In the genomic region with DNA sequence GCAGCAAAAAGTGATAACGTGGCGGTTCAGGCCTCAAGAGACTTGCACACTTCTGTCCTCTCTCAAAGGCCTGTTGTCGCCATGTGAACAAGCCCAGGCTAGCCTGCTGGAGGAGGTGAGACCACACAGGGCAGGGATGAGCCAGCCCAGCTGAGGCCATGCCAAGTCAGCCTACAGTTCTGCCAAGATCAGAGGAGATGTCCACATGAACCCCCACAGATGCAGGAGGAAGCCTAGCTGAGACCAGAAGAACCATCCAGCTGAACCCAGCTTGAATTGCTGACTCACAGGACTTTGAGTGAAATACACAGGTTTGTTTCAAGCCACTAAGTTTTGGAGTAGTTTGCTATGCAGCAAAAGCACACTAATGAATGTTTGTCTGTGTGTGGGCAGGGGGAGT, we compare ENCODE assay signal across 2 cellular contexts.
TF ChIP-seq lines count a peak whose summit lies in the region.

No MANE protein-coding gene starts in this region.

TF ChIP-seq in IMR-90, 13 proteins besides CTCF, POLR2A, EP300 and RAD21:
- no peak for TF ChIP-seq RFX5 (IDR thresholded peaks at IDR 0.05; ENCODE audit: low read depth, low read length)
- TF ChIP-seq CEBPB (IDR thresholded peaks at IDR 0.05; ENCODE audit: low read depth, low read length) = no peak
- no peak for TF ChIP-seq MAZ (IDR thresholded peaks at IDR 0.05; ENCODE audit: borderline replicate concordance, low read depth, low read length)
- no peak for TF ChIP-seq RCOR1 (IDR thresholded peaks at IDR 0.05; ENCODE audit: insufficient replicate concordance, low read length)
- TF ChIP-seq BHLHE40 (IDR thresholded peaks at IDR 0.05; ENCODE audit: low read depth, low read length) = no peak
- TF ChIP-seq, protein P1, sequence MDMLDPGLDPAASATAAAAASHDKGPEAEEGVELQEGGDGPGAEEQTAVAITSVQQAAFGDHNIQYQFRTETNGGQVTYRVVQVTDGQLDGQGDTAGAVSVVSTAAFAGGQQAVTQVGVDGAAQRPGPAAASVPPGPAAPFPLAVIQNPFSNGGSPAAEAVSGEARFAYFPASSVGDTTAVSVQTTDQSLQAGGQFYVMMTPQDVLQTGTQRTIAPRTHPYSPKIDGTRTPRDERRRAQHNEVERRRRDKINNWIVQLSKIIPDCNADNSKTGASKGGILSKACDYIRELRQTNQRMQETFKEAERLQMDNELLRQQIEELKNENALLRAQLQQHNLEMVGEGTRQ (IDR thresholded peaks at IDR 0.05; ENCODE audit: low read depth, low read length) = no peak
- TF ChIP-seq CHD1 (IDR thresholded peaks at IDR 0.05; ENCODE audit: low read depth, low read length) = no peak
- TF ChIP-seq, protein P2, sequence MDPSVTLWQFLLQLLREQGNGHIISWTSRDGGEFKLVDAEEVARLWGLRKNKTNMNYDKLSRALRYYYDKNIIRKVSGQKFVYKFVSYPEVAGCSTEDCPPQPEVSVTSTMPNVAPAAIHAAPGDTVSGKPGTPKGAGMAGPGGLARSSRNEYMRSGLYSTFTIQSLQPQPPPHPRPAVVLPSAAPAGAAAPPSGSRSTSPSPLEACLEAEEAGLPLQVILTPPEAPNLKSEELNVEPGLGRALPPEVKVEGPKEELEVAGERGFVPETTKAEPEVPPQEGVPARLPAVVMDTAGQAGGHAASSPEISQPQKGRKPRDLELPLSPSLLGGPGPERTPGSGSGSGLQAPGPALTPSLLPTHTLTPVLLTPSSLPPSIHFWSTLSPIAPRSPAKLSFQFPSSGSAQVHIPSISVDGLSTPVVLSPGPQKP (IDR thresholded peaks at IDR 0.05; ENCODE audit: borderline replicate concordance, low read depth, low read length) = no peak
- TF ChIP-seq MAFK (IDR thresholded peaks at IDR 0.05; ENCODE audit: low read depth, low read length) = no peak
- no peak for TF ChIP-seq SMC3 (IDR thresholded peaks at IDR 0.05; ENCODE audit: low read depth, low read length)
- no peak for TF ChIP-seq MXI1 (IDR thresholded peaks at IDR 0.05; ENCODE audit: borderline replicate concordance, low read depth, low read length)
- no peak for TF ChIP-seq NFE2L2 (IDR thresholded peaks at IDR 0.05; ENCODE audit: low read depth, low read length)
- TF ChIP-seq FOS (IDR thresholded peaks at IDR 0.05; ENCODE audit: low read depth, low read length) = no peak

TF ChIP-seq in K562, 482 proteins besides CTCF, POLR2A, EP300 and RAD21:
- 0 out of 2 replicates have a peak, but pooled peaks have one; percentile 12 for TF ChIP-seq MAFF (IDR thresholded peaks at IDR 0.05; ENCODE audit: low read length)
- peak; percentile 62 for TF ChIP-seq NFE2 (IDR thresholded peaks at IDR 0.05; ENCODE audit: low read depth)
- TF ChIP-seq MAFK (IDR thresholded peaks at IDR 0.05; ENCODE audit: low read length) = 0 out of 2 replicates have a peak, but pooled peaks have one; percentile 20
- peak; percentile 66; the same call in 1 of the 2 replicates for TF ChIP-seq C11orf30 (IDR thresholded peaks at IDR 0.05; ENCODE audit: low read depth)
- TF ChIP-seq RFX1 (IDR thresholded peaks at IDR 0.05) = no peak
- TF ChIP-seq MAFG (tag; conservative IDR thresholded peaks at IDR 0.05) = peak; percentile 50
- TF ChIP-seq ZNF316 (IDR thresholded peaks at IDR 0.05) = peak; percentile 60
- TF ChIP-seq RBM17 (IDR thresholded peaks at IDR 0.05; ENCODE audit: borderline replicate concordance, low read depth, low read length) = no peak
